Comparison of ENCODE assay signal across 8 cellular contexts in the genomic region with DNA sequence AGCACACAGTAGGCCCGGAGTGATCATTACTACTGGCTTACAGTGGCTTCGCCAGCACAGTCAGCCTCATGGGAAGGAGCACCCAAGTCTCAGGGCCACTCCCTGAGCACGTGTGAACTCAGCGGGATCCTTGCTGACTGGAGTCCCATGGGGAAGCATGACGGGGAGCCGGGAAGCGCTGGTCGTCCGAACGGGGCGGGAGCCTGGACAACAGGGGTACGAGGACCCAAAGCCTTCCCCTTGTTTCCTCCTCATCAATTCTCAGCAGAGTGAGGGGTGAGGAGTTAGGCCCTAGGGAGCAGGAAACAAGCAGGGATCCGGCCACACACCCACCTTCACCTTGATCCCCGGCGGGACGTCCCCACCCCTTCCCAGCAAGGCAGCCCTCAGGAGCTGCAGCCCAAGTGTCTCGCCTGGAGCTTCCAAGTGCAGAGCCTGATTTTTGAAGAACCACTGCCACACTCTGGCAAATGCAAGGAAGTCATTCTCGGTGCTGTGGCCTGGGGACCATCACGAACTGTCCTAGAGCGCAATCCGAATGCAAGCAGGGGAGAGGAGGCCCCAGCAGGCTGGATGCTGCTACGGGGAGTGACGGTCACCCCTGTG. TPM values are rescaled to one million over a fixed set of nuclear protein-coding genes. Genes with fewer than 3 reads are reported as not detected.
DNase-seq lines count a peak whose midpoint lies in the region; ATAC-seq, FAIRE-seq and TF ChIP-seq lines count a peak whose summit lies in the region.

No MANE protein-coding gene starts in this region.

- no peak overlapping the region for H3K4me3 ChIP-seq in epithelial cell of esophagus (ENCODE audit: low read length)

- TF ChIP-seq CTCF in epithelial cell of esophagus (IDR thresholded peaks at IDR 0.05; ENCODE audit: insufficient read depth, low read depth, low read length, missing control alignments), result peak; percentile 44

- DNase-seq in NCI-H2107 treated with DMSO at 0.1 percent for 48 hours (lab: John Stamatoyannopoulos, UW; ENCODE audit: unreplicated experiment), result peak; percentile 40
- DNase-seq in NCI-H2107 (lab: John Stamatoyannopoulos, UW), result no peak
- peak; percentile 84 for DNase-seq in NCI-H69 (lab: John Stamatoyannopoulos, UW)
- DNase-seq in epithelial cell of esophagus (ENCODE audit: low read depth), result peak; percentile 63
- DNase-seq in mucosa of gallbladder (ENCODE audit: low spot score), result peak; percentile 65
- DNase-seq in GM12892 (ENCODE audit: insufficient read length), result no peak

- no peak for ATAC-seq in HG02938 (IDR thresholded peaks at IDR 0.05; ENCODE audit: unreplicated experiment)
- ATAC-seq in GM19035 (IDR thresholded peaks at IDR 0.05; ENCODE audit: unreplicated experiment), result no peak

- TF ChIP-seq POLR2A in GM12892 (IDR thresholded peaks at IDR 0.05; ENCODE audit: low read depth, low read length), result no peak

- FAIRE-seq in GM12892 (lab: Jason Lieb, UNC), result no peak

RNA-seq across cellular contexts. Expression of a gene that starts 35.5 kb away (rescaled TPM):
- 70.3 TPM for total RNA-seq in mucosa of gallbladder
- 134 TPM for polyA plus RNA-seq in GM12892 (2012; ENCODE audit: missing spikeins)

Comparison
In these comparisons a context has a peak if more than half of its experiments do, and no peak if none do; other contexts are left out.
1. DNase-seq: peak in NCI-H2107 treated with DMSO at 0.1 percent for 48 hours (single experiment), NCI-H69 (single experiment), epithelial cell of esophagus (single experiment) and mucosa of gallbladder (single experiment); none in NCI-H2107 (single experiment) and GM12892 (single experiment).